23 cellular contexts compared by ENCODE assay signal in the genomic region with DNA sequence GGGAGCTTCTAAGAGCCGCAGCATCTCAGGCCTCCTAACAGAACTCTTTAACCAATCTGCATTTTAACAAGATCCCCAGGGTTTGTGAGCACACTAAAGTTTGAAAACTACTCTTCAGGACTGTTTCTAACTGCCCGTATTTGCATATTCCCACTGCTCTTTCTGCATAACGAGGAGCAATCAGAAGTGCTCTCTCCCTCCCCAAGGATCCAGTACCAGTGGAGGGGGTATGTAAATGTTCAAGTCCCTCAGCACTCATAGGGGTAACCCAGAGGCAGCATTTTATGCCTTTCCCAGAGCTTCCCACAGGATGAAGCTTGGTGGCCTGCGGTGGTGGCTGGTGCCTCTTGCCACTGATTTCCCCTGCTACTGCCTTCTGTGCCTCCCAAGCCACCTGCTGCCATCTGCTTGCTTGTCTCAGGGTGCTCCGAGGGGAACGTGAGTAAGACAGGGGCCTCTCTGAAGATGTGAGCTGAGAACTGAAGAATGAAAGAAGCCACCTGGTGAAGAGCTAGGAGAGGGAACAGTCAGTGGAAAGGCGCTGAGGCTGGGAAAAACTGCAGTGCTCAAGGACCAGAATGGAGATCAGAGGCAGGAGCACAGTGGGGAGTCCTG. TPM values are rescaled to one million over a fixed set of nuclear protein-coding genes. Genes with fewer than 3 reads are reported as not detected.
DNase-seq lines count a peak whose midpoint lies in the region; ATAC-seq, FAIRE-seq and TF ChIP-seq lines count a peak whose summit lies in the region.
"Had no signal": no experiment of that assay in that cellular context is flagged by ENCODE, and none has a peak within 500 bp of the region (broad histone marks: within the 10 kb centered on the region; RNA-seq: fewer than 3 reads in every experiment).

No MANE protein-coding gene starts in this region.

- H3F3A ChIP-seq in neural progenitor cell (ENCODE audit: low read depth) = no peaks in the 10 kb centered on the region

- H3K79me2 ChIP-seq in H9 (ENCODE audit: insufficient read depth, low read length) = no peaks in the 10 kb centered on the region
- no peaks in the 10 kb centered on the region for H3K79me2 ChIP-seq in GM12878 (ENCODE audit: control insufficient read depth, insufficient read depth, low read length)
- no peaks in the 10 kb centered on the region for H3K79me2 ChIP-seq in neural progenitor cell (ENCODE audit: low read depth)

- no peak for TF ChIP-seq EP300 in GM12878 (IDR thresholded peaks at IDR 0.05; ENCODE audit: borderline replicate concordance in 1 of 2, control insufficient read depth in 1 of 2, low read depth in 2 of 2, low read length in 2 of 2)

- TF ChIP-seq CTCF in H9 (conservative IDR thresholded peaks at IDR 0.05) (no peak), GM12878 (IDR thresholded peaks at IDR 0.05 in 2 of 3, conservative IDR thresholded peaks at IDR 0.05 in 1 of 3; ENCODE audit: control insufficient read depth in 2 of 3, extremely low read depth in 1 of 3, insufficient read depth in 1 of 3, low read depth in 3 of 3, low read length in 3 of 3) (no peak), neural progenitor cell (IDR thresholded peaks at IDR 0.05) (no peak), GM13976 (IDR thresholded peaks at IDR 0.05; ENCODE audit: borderline replicate concordance, control extremely low read depth, extremely low read depth, insufficient read depth, missing control alignments) (no peak)

- H4K5ac ChIP-seq in H9 (ENCODE audit: insufficient read length, low read depth, low read length) = no peak overlapping the region

- peaks cover 15 to 30% of the 10 kb centered on the region in 2 experiments for H3K4me1 Mint-ChIP-seq in H9
- H3K4me1 Mint-ChIP-seq in neural progenitor cell = peaks cover 4% of the 10 kb centered on the region
- H3K4me1 Mint-ChIP-seq: CD4-positive, alpha-beta memory T cell; T-cell had no signal

- H3K27ac ChIP-seq in H9 (ENCODE audit: insufficient read length, low read depth, low read length) (no peak overlapping the region), GM12878 (ENCODE audit: control insufficient read depth, insufficient read depth) (no peak overlapping the region; the same call in 1 of the 2 replicates), neural progenitor cell (no peak overlapping the region)
- H3K27ac ChIP-seq: BLaER1, SJCRH30 had no signal

- H3K56ac ChIP-seq in H9 (ENCODE audit: insufficient read length, low read depth, low read length) = no peak overlapping the region

- no peaks in the 10 kb centered on the region for H3K23me2 ChIP-seq in H9 (ENCODE audit: insufficient read length, low read depth, low read length, poor library complexity, severe bottlenecking)

- H4K91ac ChIP-seq in H9 (ENCODE audit: insufficient read length, low read depth, low read length) = no peak overlapping the region

- no peak overlapping the region for H2BK5ac ChIP-seq in H9 (ENCODE audit: insufficient read length, low read length)

- no peak overlapping the region for H3K4me2 ChIP-seq in H9 (ENCODE audit: insufficient read depth, insufficient read length, low read length)
- no peak overlapping the region for H3K4me2 ChIP-seq in GM12878 (ENCODE audit: control insufficient read depth, insufficient read depth)
- H3K4me2 ChIP-seq in neural progenitor cell = no peak overlapping the region
- H3K4me2 ChIP-seq: BLaER1 had no signal

- SMC1A ChIA-PET in GM12878 (lab: Charles Lee; ENCODE audit: uncharacterized antibody, unreplicated experiment) = interaction anchor here (0.6 to 0.9 kb wide), 2 partner anchors 100 to 115 kb away, joined by 3 to 4 read pairs; no protein-coding TSS in a partner anchor

- intact Hi-C loops in GM12878 (cut with micrococcal nuclease; ENCODE audit: unreplicated experiment) = loop anchor here (5.0 to 10.0 kb wide), 3 partner anchors 145 to 1203 kb away; no protein-coding TSS in a partner anchor

- H4K20me1 ChIP-seq in H9 (ENCODE audit: control insufficient read depth, insufficient read depth, insufficient read length) (no peaks in the 10 kb centered on the region), GM12878 (ENCODE audit: control insufficient read depth, insufficient read depth) (no peaks in the 10 kb centered on the region), neural progenitor cell (ENCODE audit: low read depth) (no peaks in the 10 kb centered on the region)
- H4K20me1 ChIP-seq: BLaER1 had no signal

- no peak overlapping the region for H2BK15ac ChIP-seq in H9 (ENCODE audit: low read depth, low read length)

- H4K8ac ChIP-seq in H9 (replicated peaks; ENCODE audit: insufficient read length, low read depth, low read length) = no peak overlapping the region

- peak; percentile 44 for ATAC-seq in GM12878
- ATAC-seq: T-cell had no signal

- H3K36me3 ChIP-seq in GM12878 (ENCODE audit: control insufficient read depth in 2 of 2, insufficient read depth in 2 of 2, low read length in 1 of 2) (no peaks in the 10 kb centered on the region), neural progenitor cell (no peaks in the 10 kb centered on the region)
- H3K36me3 ChIP-seq: BLaER1, SJCRH30 had no signal

- H3K4me3 ChIP-seq in GM12878 (no peak overlapping the region), neural progenitor cell (no peak overlapping the region)
- H3K4me3 ChIP-seq: BLaER1, SJCRH30 had no signal

- no peak overlapping the region for H3T11ph ChIP-seq in H9 (ENCODE audit: low read length)

- BruUV-seq in GM12878 (replicated peaks; lab: Mats Ljungman, UMichigan) = no TSS peak

- WGBS in H9 (ENCODE audit: extremely low coverage, insufficient read length, low lambda C conversion rate) = no CpG with 5 or more reads among the region's 7 CpGs
- WGBS in GM12878 (ENCODE audit: insufficient coverage, insufficient replicate concordance, low lambda C conversion rate, missing lambda C conversion rate) = 58% methylated on average over 7 of the region's 7 CpGs

- H3K4me1 ChIP-seq in H9 (ENCODE audit: insufficient read depth, low read length) = peaks cover 11% of the 10 kb centered on the region; the same call in 1 of the 2 replicates
- peaks cover 7% of the 10 kb centered on the region; the same call in 1 of the 2 replicates for H3K4me1 ChIP-seq in GM12878 (ENCODE audit: control insufficient read depth, insufficient read depth, low read length)
- H3K4me1 ChIP-seq in neural progenitor cell = peaks cover 6% of the 10 kb centered on the region
- H3K4me1 ChIP-seq: BLaER1, SJCRH30 had no signal

- DNase-seq in H9 (peak; percentile 42), NCI-H524 (lab: John Stamatoyannopoulos, UW) (peak; percentile 44 to 85), GM12878 (ENCODE audit: low read depth, low spot score) (no peak), neural progenitor cell (ENCODE audit: low spot score) (no peak), cerebellar cortex (ENCODE audit: low spot score) (no peak), GM13976 (ENCODE audit: low spot score) (no peak), HPDE6-E6E7 (ENCODE audit: extremely low spot score) (no peak), mucosa of gallbladder (ENCODE audit: low spot score) (no peak)
- DNase-seq: CD4-positive, alpha-beta memory T cell; HCEC 1CT; Karpas-422; MV-4-11; NCI-H1105 treated with DMSO at 0.1 percent for 48 hours; NCI-H1694; NCI-H2081; NCI-H446; NCI-H69; NK-92 treated with Interleukin-12 subunit alpha and Interleukin-12 subunit beta, amount 100 ng/mL, for 24 hours; SJCRH30; T-cell had no signal

- H2BK20ac ChIP-seq in H9 (ENCODE audit: low read depth, low read length, poor library complexity, severe bottlenecking) = no peak overlapping the region

- no peak for TF ChIP-seq POLR2A in GM12878 (IDR thresholded peaks at IDR 0.05; ENCODE audit: low read depth, low read length)

- H3K27me3 Mint-ChIP-seq in H9 (ENCODE audit: low read depth) = no peaks in the 10 kb centered on the region
- peaks cover 2% of the 10 kb centered on the region for H3K27me3 Mint-ChIP-seq in neural progenitor cell (ENCODE audit: insufficient read depth, low read depth)

- 0 out of 2 replicates have a peak overlapping the region, but pooled peaks have one; percentile 19 for H3K14ac ChIP-seq in H9 (ENCODE audit: insufficient read depth, low read length)

- H3K9ac ChIP-seq in H9 (ENCODE audit: extremely low read depth, insufficient read length, low read length) (no peak overlapping the region), GM12878 (ENCODE audit: control insufficient read depth, insufficient read depth, low read length) (no peak overlapping the region), neural progenitor cell (no peak overlapping the region)
- H3K9ac ChIP-seq: BLaER1 had no signal

- POLR2A ChIA-PET in GM12878 (lab: Charles Lee) = interaction anchor here (0.6 kb wide), 1 partner anchor 108 kb away, joined by 3 read pairs; no protein-coding TSS in a partner anchor

- H3K36me3 Mint-ChIP-seq in H9 (ENCODE audit: insufficient read depth in 1 of 3, low read depth in 3 of 3) (no peaks in the 10 kb centered on the region; a peak in 1 of 7 replicates), neural progenitor cell (no peaks in the 10 kb centered on the region)
- H3K36me3 Mint-ChIP-seq: CD4-positive, alpha-beta memory T cell; T-cell had no signal

- H2AK5ac ChIP-seq in H9 (ENCODE audit: insufficient read length, low read length) = no peak overlapping the region

- H3K9me3 ChIP-seq in H9 (ENCODE audit: control insufficient read depth, low read depth, low read length) = no peaks in the 10 kb centered on the region
- no peaks in the 10 kb centered on the region for H3K9me3 ChIP-seq in GM12878 (replicated peaks; ENCODE audit: control insufficient read depth, insufficient read depth, low read length)
- no peaks in the 10 kb centered on the region for H3K9me3 ChIP-seq in neural progenitor cell (ENCODE audit: low read depth)
- H3K9me3 ChIP-seq: BLaER1, SJCRH30 had no signal

- H2BK120ac ChIP-seq in H9 (ENCODE audit: low read depth, low read length, poor library complexity, severe bottlenecking) = no peak overlapping the region

- no peak for FAIRE-seq in GM12878 (lab: Jason Lieb, UNC)
- FAIRE-seq: G401.6, RCC 7860 had no signal

- no peak for TF ChIP-seq RAD21 in GM12878 (IDR thresholded peaks at IDR 0.05; ENCODE audit: insufficient read depth, low read depth, low read length)

- H3K9me3 Mint-ChIP-seq in H9 = no peaks in the 10 kb centered on the region
- H3K9me3 Mint-ChIP-seq in neural progenitor cell = no peaks in the 10 kb centered on the region
- H3K9me3 Mint-ChIP-seq: CD4-positive, alpha-beta memory T cell; T-cell had no signal

- H2BK12ac ChIP-seq in H9 (ENCODE audit: insufficient read length, low read depth, low read length) = no peak overlapping the region

- in situ Hi-C loops in GM12878 (cut with MboI) = loop anchor here (5.0 kb wide), 1 partner anchor 878 kb away; no protein-coding TSS in a partner anchor
- in situ Hi-C loops in GM13976 (cut with MboI; ENCODE audit: low sequenced_read_pairs, unreplicated experiment) = no loop called here

- RAD21 ChIA-PET in GM12878 (lab: Charles Lee; ENCODE audit: unreplicated experiment) = interaction anchor here (1.4 kb wide), 1 partner anchor 114 kb away, joined by 3 read pairs; no protein-coding TSS in a partner anchor

- no peak overlapping the region for H3K23ac ChIP-seq in H9 (ENCODE audit: insufficient read length, low read depth, low read length)

- H3K18ac ChIP-seq in H9 (ENCODE audit: insufficient read length, low read depth, low read length) = no peak overlapping the region

- no peaks in the 10 kb centered on the region for H3K79me1 ChIP-seq in H9 (ENCODE audit: insufficient read depth, low read depth, low read length, poor library complexity, severe bottlenecking)

- H2AFZ ChIP-seq in H9 (ENCODE audit: low read length) (no peak overlapping the region), GM12878 (ENCODE audit: control insufficient read depth, low read depth, low read length) (no peak overlapping the region; the same call in 1 of the 2 replicates), neural progenitor cell (replicated peaks) (peak overlapping the region; percentile 12)

- H3K4me3 Mint-ChIP-seq in H9 = no peak overlapping the region
- no peak overlapping the region for H3K4me3 Mint-ChIP-seq in neural progenitor cell
- H3K4me3 Mint-ChIP-seq: CD4-positive, alpha-beta memory T cell; T-cell had no signal

- no peak overlapping the region for H3K4ac ChIP-seq in H9 (ENCODE audit: low read depth, low read length)

- CTCF ChIA-PET in GM12878 (lab: Yijun Ruan, JAX) = interaction anchor here (0.6 kb wide), 1 partner anchor 89 kb away, joined by 3 read pairs; no protein-coding TSS in a partner anchor

- H3K27ac Mint-ChIP-seq in H9 = peak overlapping the region; percentile 26 to 87 (median 56); a peak in 4 of 7 replicates
- H3K27ac Mint-ChIP-seq in neural progenitor cell = peak overlapping the region; percentile 59
- H3K27ac Mint-ChIP-seq: CD4-positive, alpha-beta memory T cell; T-cell had no signal

- no peaks in the 10 kb centered on the region for H3K27me3 ChIP-seq in H9 (ENCODE audit: insufficient read depth, low read length)
- no peaks in the 10 kb centered on the region for H3K27me3 ChIP-seq in GM12878 (replicated peaks in 1 of 2; ENCODE audit: control insufficient read depth in 2 of 2, insufficient read depth in 2 of 2, low read length in 1 of 2)
- no peaks in the 10 kb centered on the region for H3K27me3 ChIP-seq in neural progenitor cell
- H3K27me3 ChIP-seq: BLaER1, SJCRH30 had no signal

RNA-seq across cellular contexts. Expression of a gene that starts 30.0 kb away (rescaled TPM):
- total RNA-seq in H9 (2021) (not detected in 2 replicates), GM12878 (2014; rRNA removed) (not detected in 2 replicates), GM12878 (2014; rRNA removed; fragmentation: Illumina TruSeq; extraction: Trizol) (0.13 TPM in 1 of 2 replicates, not detected in the other), GM12878 (2021) (0.11 TPM in 1 of 2 replicates, not detected in the other), neural progenitor cell (ENCODE audit: low replicate concordance) (0.06 and 0.15 TPM in 2 replicates), mucosa of gallbladder (not detected)
- not detected in 2 replicates for total RNA-seq in GM12878 (2013; cell fraction: nucleolus; rRNA removed)
- not detected for polyA plus RNA-seq in GM12878 (2011; ENCODE audit: low read depth)
- polyA plus RNA-seq in GM12878 (2011; rRNA removed) (0.08 and 0.73 TPM in 2 replicates), GM12878 (2014; fragmentation: Illumina TruSeq; extraction: Trizol) (0.04 and 0.17 TPM in 2 replicates), GM12878 (2014; fragmentation: Nextera tagmentation; extraction: Ambion mirVana) (under 1 TPM in 1 of 2 experiments, not detected in 1; 0.02 TPM), GM12878 (2014; rRNA removed) (not detected in 2 replicates), GM12878 (2016; fragmentation: Nextera tagmentation; extraction: Ambion mirVana) (under 1 TPM in 1 of 2 experiments, not detected in 1; 0.08 TPM)
- polyA plus RNA-seq in GM12878 (2011; cell fraction: cytosol; rRNA removed) = not detected in 2 replicates
- polyA plus RNA-seq in GM12878 (2011; cell fraction: nucleus; rRNA removed) = not detected in 2 replicates
- 0.09 TPM in 1 of 2 replicates, not detected in the other for polyA plus RNA-seq in GM12878 (2012)
- not detected in 2 replicates for polyA minus RNA-seq in GM12878 (2011; rRNA and poly(A)+ RNA removed)
- not detected in 2 replicates for polyA minus RNA-seq in GM12878 (2011; cell fraction: cytosol; rRNA and poly(A)+ RNA removed)
- not detected in 2 replicates for polyA minus RNA-seq in GM12878 (2011; cell fraction: nucleus; rRNA and poly(A)+ RNA removed)
- total RNA-seq: SJCRH30 had no signal

Comparison
In these comparisons a context has a peak if more than half of its experiments do, and no peak if none do; other contexts are left out.
1. DNase-seq: peak in H9 (single experiment) and NCI-H524 (2 of 2); none in GM12878 (single experiment), neural progenitor cell (single experiment), cerebellar cortex (single experiment), GM13976 (single experiment), HPDE6-E6E7 (single experiment) and mucosa of gallbladder (single experiment).